11 cellular contexts compared by ENCODE assay signal in the genomic region with DNA sequence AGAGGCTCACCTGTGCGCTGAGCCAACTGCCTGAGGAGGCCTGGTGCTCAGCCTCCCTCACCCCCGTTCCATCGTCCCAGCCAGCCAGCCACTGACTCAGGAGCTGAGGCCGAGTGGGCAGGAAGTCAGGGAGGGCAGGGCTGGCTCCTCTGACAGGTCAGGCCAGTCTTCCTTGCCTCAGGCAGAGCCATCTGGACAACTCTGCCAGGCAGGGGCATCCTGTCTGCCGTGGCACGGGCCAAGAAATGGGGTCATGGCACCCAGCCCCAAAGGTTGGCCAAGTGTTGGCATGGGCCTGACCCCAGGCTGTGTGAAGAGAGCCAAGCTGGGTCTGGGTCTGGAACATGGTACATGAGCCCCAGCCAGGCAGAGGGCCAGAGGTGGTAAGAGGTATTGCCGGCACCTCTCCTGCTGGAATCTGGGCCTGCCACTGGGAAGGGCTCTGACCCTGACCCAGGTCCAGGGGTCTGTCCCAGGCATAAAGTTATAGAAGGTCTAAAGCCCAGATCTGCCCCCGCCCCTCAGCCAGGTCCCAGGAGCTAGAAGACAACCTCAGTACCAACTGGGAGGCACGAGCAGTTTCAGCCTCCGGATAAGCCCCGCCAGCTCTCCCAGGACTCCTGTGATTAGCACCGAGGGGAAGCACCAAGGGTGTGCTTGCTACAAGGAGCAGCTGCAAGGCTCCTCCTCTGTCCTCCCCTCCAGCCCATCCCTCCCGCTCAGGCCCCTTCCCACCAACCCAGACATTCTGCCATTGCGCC. TPM values are rescaled to one million over a fixed set of nuclear protein-coding genes. Genes with fewer than 3 reads are reported as not detected.
A peak's percentile ranks its signal among the peaks of the same experiment; 100 is the strongest.
DNase-seq lines count a peak whose midpoint lies in the region; ATAC-seq and TF ChIP-seq lines count a peak whose summit lies in the region.
"Had no signal": no experiment of that assay in that cellular context is flagged by ENCODE, and none has a peak within 500 bp of the region (broad histone marks: within the 10 kb centered on the region; RNA-seq: fewer than 3 reads in every experiment).

No MANE protein-coding gene starts in this region.

- peak overlapping the region; percentile 89 for H3K27ac ChIP-seq in cardiac muscle cell
- H3K27ac ChIP-seq in aorta (ENCODE audit: low read depth in 1 of 2, low read length in 2 of 2), result peak overlapping the region; percentile 24 to 77
- H3K27ac ChIP-seq in GM23338 (ENCODE audit: low read depth), result no peak overlapping the region

- H3K9me3 Mint-ChIP-seq in activated T-helper 17 cell treated with anti-CD3 and anti-CD28 coated beads, Interleukin-2, amount 50 U/mL, for 72 hours, result no peaks in the 10 kb centered on the region
- no peaks in the 10 kb centered on the region for H3K9me3 Mint-ChIP-seq in GM23338
- H3K9me3 Mint-ChIP-seq: activated B cell treated with CpG ODN at 0.5 μM for 24 hours had no signal

- no peak for ATAC-seq in Right ventricle myocardium superior (ENCODE audit: poor library complexity)
- ATAC-seq in activated T-helper 17 cell treated with anti-CD3 and anti-CD28 coated beads, Interleukin-2, amount 50 U/mL, for 72 hours (replicated peaks), result no peak
- ATAC-seq in left lobe of liver, result peak; percentile 12
- ATAC-seq in aorta (ENCODE audit: low FRiP score), result no peak
- no peak for ATAC-seq in GM23338

- WGBS in aorta, 2 donors, result 55 to 59% methylated on average over 12 to 14 of the region's 14 CpGs

- TF ChIP-seq CTCF in cardiac muscle cell (IDR thresholded peaks at IDR 0.05; ENCODE audit: low read depth, low read length) (no peak), GM23338 (conservative IDR thresholded peaks at IDR 0.05; ENCODE audit: low read depth in 2 of 2) (no peak), BE2C (IDR thresholded peaks at IDR 0.05; ENCODE audit: low read depth, low read length) (no peak)

- no peaks in the 10 kb centered on the region for H3K9me2 ChIP-seq in GM23338 (ENCODE audit: insufficient read depth)

- DNase-seq in cardiac muscle cell (ENCODE audit: low read depth in 1 of 2, low spot score in 1 of 2), result no peak
- no peak for DNase-seq in Right ventricle myocardium superior
- peak; percentile 79 for DNase-seq in left lobe of liver (ENCODE audit: low spot score)
- DNase-seq in aorta, result peak; percentile 83 to 90
- no peak for DNase-seq in GM23338 (ENCODE audit: low spot score)
- DNase-seq in activated gamma-delta T cell (lab: John Stamatoyannopoulos, UW), result no peak
- no peak for DNase-seq in BE2C
- DNase-seq: activated B cell treated with CpG ODN at 0.5 μM for 24 hours; effector memory CD4-positive, alpha-beta T cell; NCI-H1105 treated with DMSO at 0.1 percent for 48 hours had no signal

- H3K4me1 Mint-ChIP-seq in activated T-helper 17 cell treated with anti-CD3 and anti-CD28 coated beads, Interleukin-2, amount 50 U/mL, for 72 hours, result no peaks in the 10 kb centered on the region
- peaks cover 13% of the 10 kb centered on the region; the same call in 1 of the 3 replicates for H3K4me1 Mint-ChIP-seq in GM23338

- no peaks in the 10 kb centered on the region for H3K27me3 Mint-ChIP-seq in activated T-helper 17 cell treated with anti-CD3 and anti-CD28 coated beads, Interleukin-2, amount 50 U/mL, for 72 hours
- H3K27me3 Mint-ChIP-seq in GM23338 (ENCODE audit: insufficient read depth, low read depth, poor library complexity), result peaks cover 19% of the 10 kb centered on the region
- H3K27me3 Mint-ChIP-seq: activated B cell treated with CpG ODN at 0.5 μM for 24 hours had no signal

- H3K36me3 ChIP-seq in cardiac muscle cell, result no peaks in the 10 kb centered on the region
- no peaks in the 10 kb centered on the region for H3K36me3 ChIP-seq in aorta (ENCODE audit: control insufficient read depth in 1 of 2, insufficient read depth in 2 of 2, low read length in 1 of 2)
- no peaks in the 10 kb centered on the region for H3K36me3 ChIP-seq in GM23338 (ENCODE audit: insufficient read depth)
- H3K36me3 ChIP-seq in BE2C, result no peaks in the 10 kb centered on the region

- peak overlapping the region; percentile 25 for H3K27ac Mint-ChIP-seq in activated T-helper 17 cell treated with anti-CD3 and anti-CD28 coated beads, Interleukin-2, amount 50 U/mL, for 72 hours
- H3K27ac Mint-ChIP-seq in GM23338, result no peak overlapping the region
- H3K27ac Mint-ChIP-seq: activated B cell treated with CpG ODN at 0.5 μM for 24 hours had no signal

- H3K36me3 Mint-ChIP-seq in activated T-helper 17 cell treated with anti-CD3 and anti-CD28 coated beads, Interleukin-2, amount 50 U/mL, for 72 hours (ENCODE audit: low read depth), result peaks cover 10% of the 10 kb centered on the region
- no peaks in the 10 kb centered on the region for H3K36me3 Mint-ChIP-seq in GM23338 (ENCODE audit: low read depth)

- no peak overlapping the region for H2AFZ ChIP-seq in GM23338

- no peaks in the 10 kb centered on the region for H4K20me1 ChIP-seq in GM23338 (replicated peaks; ENCODE audit: insufficient read depth)

- H3K4me3 ChIP-seq in cardiac muscle cell (no peak overlapping the region), aorta (ENCODE audit: low read length in 2 of 2) (no peak overlapping the region), GM23338 (no peak overlapping the region), BE2C (ENCODE audit: low read depth, low read length) (no peak overlapping the region)

- no peak overlapping the region for H3K4me3 Mint-ChIP-seq in activated T-helper 17 cell treated with anti-CD3 and anti-CD28 coated beads, Interleukin-2, amount 50 U/mL, for 72 hours
- H3K4me3 Mint-ChIP-seq in GM23338, result no peak overlapping the region
- H3K4me3 Mint-ChIP-seq: activated B cell treated with CpG ODN at 0.5 μM for 24 hours had no signal

- no peaks in the 10 kb centered on the region for H3K27me3 ChIP-seq in cardiac muscle cell
- H3K27me3 ChIP-seq in aorta (ENCODE audit: control insufficient read depth in 1 of 2, insufficient read depth in 2 of 2, low read length in 1 of 2), result no peaks in the 10 kb centered on the region
- peaks cover 3% of the 10 kb centered on the region; the same call in 1 of the 2 replicates for H3K27me3 ChIP-seq in GM23338 (ENCODE audit: insufficient read depth)
- H3K27me3 ChIP-seq in BE2C, result no peaks in the 10 kb centered on the region

- H3K9me3 ChIP-seq in cardiac muscle cell (ENCODE audit: low read depth) (no peaks in the 10 kb centered on the region), aorta (ENCODE audit: control insufficient read depth, low read length) (no peaks in the 10 kb centered on the region), BE2C (no peaks in the 10 kb centered on the region)

- no peak overlapping the region for H3K4me2 ChIP-seq in GM23338

- peaks cover 26% of the 10 kb centered on the region for H3K4me1 ChIP-seq in cardiac muscle cell (ENCODE audit: low read depth)
- H3K4me1 ChIP-seq in aorta (ENCODE audit: control insufficient read depth in 1 of 2, insufficient read depth in 2 of 2, low read length in 2 of 2), result no peaks in the 10 kb centered on the region
- peaks cover 25% of the 10 kb centered on the region for H3K4me1 ChIP-seq in GM23338 (ENCODE audit: insufficient read depth)
- peaks cover 18% of the 10 kb centered on the region for H3K4me1 ChIP-seq in BE2C

- intact Hi-C loops in Right ventricle myocardium superior (cut with DNase I), result no loop called here
- intact Hi-C loops in aorta (cut with DNase I), result loop anchor here in 1 of 2 donors (2.0 kb wide), 1 partner anchor 26 kb away; no protein-coding TSS in a partner anchor

- peaks cover 8% of the 10 kb centered on the region; the same call in 1 of the 2 replicates for H3K79me2 ChIP-seq in GM23338 (replicated peaks; ENCODE audit: insufficient read depth)

- peaks cover 16% of the 10 kb centered on the region; the same call in 1 of the 2 replicates for H3F3A ChIP-seq in GM23338 (replicated peaks; ENCODE audit: low read depth)

RNA-seq across cellular contexts. Expression of a gene that starts 2.5 kb away (rescaled TPM):
- total RNA-seq in cardiac muscle cell, result 23.3 and 33.3 TPM in 2 replicates
- 18.9 and 30.5 TPM in 2 replicates for polyA plus RNA-seq in cardiac muscle cell
- 5.7 TPM for total RNA-seq in Right ventricle myocardium superior
- total RNA-seq in activated T-helper 17 cell treated with anti-CD3 and anti-CD28 coated beads, Interleukin-2, amount 50 U/mL, for 72 hours, result under 1 TPM; 0.11 to 0.29 TPM
- 22.3 TPM for total RNA-seq in left lobe of liver
- total RNA-seq in aorta, result 100 to 1,000 TPM in 1 of 2 donors, 10 to 100 TPM in 1; 67.0 to 120 TPM
- polyA plus RNA-seq in aorta, result 10 to 100 TPM; 21.7 to 51.3 TPM
- total RNA-seq in GM23338 (2014; rRNA removed; shearing (Covaris generic)), result 15.5 and 16.9 TPM in 2 replicates
- polyA plus RNA-seq in GM23338 (2016; fragmentation: Nextera tagmentation; extraction: Ambion mirVana), result 7.1 and 8.0 TPM in 2 replicates
- polyA plus RNA-seq in BE2C (2012; ENCODE audit: insufficient read depth, insufficient read length, low read depth), result 147 TPM

RNA-seq across cellular contexts. Expression of a gene that starts 18.1 kb away (rescaled TPM):
- total RNA-seq in cardiac muscle cell (65.1 and 72.5 TPM in 2 replicates), Right ventricle myocardium superior (74.0 TPM), left lobe of liver (41.0 TPM), aorta (10 to 100 TPM; 23.6 to 25.5 TPM)
- polyA plus RNA-seq in cardiac muscle cell (71.8 and 82.8 TPM in 2 replicates), aorta (10 to 100 TPM; 41.7 to 65.2 TPM), GM23338 (2016; fragmentation: Nextera tagmentation; extraction: Ambion mirVana) (283 and 331 TPM in 2 replicates)
- total RNA-seq in activated T-helper 17 cell treated with anti-CD3 and anti-CD28 coated beads, Interleukin-2, amount 50 U/mL, for 72 hours, result 10 to 100 TPM; 40.4 to 74.7 TPM
- total RNA-seq in GM23338 (2014; rRNA removed; shearing (Covaris generic)), result 84.1 and 113 TPM in 2 replicates
- polyA plus RNA-seq in BE2C (2012; ENCODE audit: insufficient read depth, insufficient read length, low read depth), result 216 TPM

RNA-seq across cellular contexts. Expression of a gene that starts 47.2 kb away (rescaled TPM):
- total RNA-seq in cardiac muscle cell, result 33.0 and 66.5 TPM in 2 replicates
- 54.2 and 62.1 TPM in 2 replicates for polyA plus RNA-seq in cardiac muscle cell
- 11.6 TPM for total RNA-seq in Right ventricle myocardium superior
- 100 to 1,000 TPM in 1 of 2 donors, 10 to 100 TPM in 1; 82.6 to 114 TPM for total RNA-seq in activated T-helper 17 cell treated with anti-CD3 and anti-CD28 coated beads, Interleukin-2, amount 50 U/mL, for 72 hours
- 9.6 TPM for total RNA-seq in left lobe of liver
- total RNA-seq in aorta, result 10 to 100 TPM; 42.6 to 60.1 TPM
- polyA plus RNA-seq in aorta, result 10 to 100 TPM; 15.3 to 38.8 TPM
- total RNA-seq in GM23338 (2014; rRNA removed; shearing (Covaris generic)), result 40.5 and 46.4 TPM in 2 replicates
- polyA plus RNA-seq in GM23338 (2016; fragmentation: Nextera tagmentation; extraction: Ambion mirVana), result 14.2 and 19.1 TPM in 2 replicates
- polyA plus RNA-seq in BE2C (2012; ENCODE audit: insufficient read depth, insufficient read length, low read depth), result 72.6 TPM

RNA-seq across cellular contexts. Expression of a gene that starts 53.3 kb away (rescaled TPM):
- total RNA-seq in cardiac muscle cell (10.4 and 14.5 TPM in 2 replicates), Right ventricle myocardium superior (14.6 TPM), left lobe of liver (1.6 TPM), aorta (10 to 100 TPM; 37.3 to 72.6 TPM)
- polyA plus RNA-seq in cardiac muscle cell (10.3 and 15.4 TPM in 2 replicates), aorta (10 to 100 TPM; 12.3 to 21.3 TPM), GM23338 (2016; fragmentation: Nextera tagmentation; extraction: Ambion mirVana) (8.2 and 8.8 TPM in 2 replicates)
- 1 to 10 TPM in 1 of 2 donors, under 1 TPM in 1; 0.37 to 1.6 TPM for total RNA-seq in activated T-helper 17 cell treated with anti-CD3 and anti-CD28 coated beads, Interleukin-2, amount 50 U/mL, for 72 hours
- total RNA-seq in GM23338 (2014; rRNA removed; shearing (Covaris generic)), result 9.0 and 10.2 TPM in 2 replicates
- polyA plus RNA-seq in BE2C (2012; ENCODE audit: insufficient read depth, insufficient read length, low read depth), result 45.4 TPM
- total RNA-seq: activated B cell treated with CpG ODN at 0.5 μM for 24 hours had no signal

RNA-seq across cellular contexts. Expression of a gene that starts 56.5 kb away (rescaled TPM):
- total RNA-seq in cardiac muscle cell (62.1 and 70.7 TPM in 2 replicates), Right ventricle myocardium superior (76.8 TPM), left lobe of liver (57.0 TPM), aorta (10 to 100 TPM; 22.7 to 26.6 TPM)
- polyA plus RNA-seq in cardiac muscle cell (60.5 and 70.8 TPM in 2 replicates), aorta (10 to 100 TPM; 16.0 to 19.1 TPM), GM23338 (2016; fragmentation: Nextera tagmentation; extraction: Ambion mirVana) (46.6 and 56.3 TPM in 2 replicates)
- 10 to 100 TPM; 50.3 to 81.1 TPM for total RNA-seq in activated T-helper 17 cell treated with anti-CD3 and anti-CD28 coated beads, Interleukin-2, amount 50 U/mL, for 72 hours
- 75.5 and 75.9 TPM in 2 replicates for total RNA-seq in GM23338 (2014; rRNA removed; shearing (Covaris generic))
- polyA plus RNA-seq in BE2C (2012; ENCODE audit: insufficient read depth, insufficient read length, low read depth), result 154 TPM

Comparison
In these comparisons a context has a peak if more than half of its experiments do, and no peak if none do; other contexts are left out.
1. DNase-seq: peak in left lobe of liver (single experiment) and aorta (2 of 2); none in cardiac muscle cell (0 of 2), Right ventricle myocardium superior (single experiment), GM23338 (single experiment), activated gamma-delta T cell (single experiment) and BE2C (single experiment).